Comparison of ENCODE assay signal across 2 cellular contexts in the genomic region with DNA sequence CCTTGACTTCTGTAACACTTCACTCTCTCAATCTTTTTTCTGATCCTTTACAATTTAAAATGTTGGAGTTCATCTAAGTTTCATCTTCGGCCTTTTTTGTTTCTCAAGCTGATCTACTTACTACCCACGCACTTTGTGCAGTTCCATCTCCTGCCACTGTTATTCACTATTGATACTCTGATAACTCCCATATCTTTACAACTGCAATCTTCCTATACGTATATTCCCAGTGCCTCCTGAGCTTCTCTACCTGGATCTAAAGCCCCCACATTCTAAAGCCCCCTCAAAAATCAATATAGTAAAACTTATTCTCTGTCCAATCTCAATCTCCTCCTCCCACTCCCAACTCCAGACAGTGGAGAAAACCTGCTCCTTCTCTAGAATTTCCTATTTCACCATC.
TF ChIP-seq lines count a peak whose summit lies in the region.

No MANE protein-coding gene starts in this region.

TF ChIP-seq in GM23338, 12 proteins besides CTCF, POLR2A, EP300 and RAD21 (continued from another document):
- TF ChIP-seq, protein P1, sequence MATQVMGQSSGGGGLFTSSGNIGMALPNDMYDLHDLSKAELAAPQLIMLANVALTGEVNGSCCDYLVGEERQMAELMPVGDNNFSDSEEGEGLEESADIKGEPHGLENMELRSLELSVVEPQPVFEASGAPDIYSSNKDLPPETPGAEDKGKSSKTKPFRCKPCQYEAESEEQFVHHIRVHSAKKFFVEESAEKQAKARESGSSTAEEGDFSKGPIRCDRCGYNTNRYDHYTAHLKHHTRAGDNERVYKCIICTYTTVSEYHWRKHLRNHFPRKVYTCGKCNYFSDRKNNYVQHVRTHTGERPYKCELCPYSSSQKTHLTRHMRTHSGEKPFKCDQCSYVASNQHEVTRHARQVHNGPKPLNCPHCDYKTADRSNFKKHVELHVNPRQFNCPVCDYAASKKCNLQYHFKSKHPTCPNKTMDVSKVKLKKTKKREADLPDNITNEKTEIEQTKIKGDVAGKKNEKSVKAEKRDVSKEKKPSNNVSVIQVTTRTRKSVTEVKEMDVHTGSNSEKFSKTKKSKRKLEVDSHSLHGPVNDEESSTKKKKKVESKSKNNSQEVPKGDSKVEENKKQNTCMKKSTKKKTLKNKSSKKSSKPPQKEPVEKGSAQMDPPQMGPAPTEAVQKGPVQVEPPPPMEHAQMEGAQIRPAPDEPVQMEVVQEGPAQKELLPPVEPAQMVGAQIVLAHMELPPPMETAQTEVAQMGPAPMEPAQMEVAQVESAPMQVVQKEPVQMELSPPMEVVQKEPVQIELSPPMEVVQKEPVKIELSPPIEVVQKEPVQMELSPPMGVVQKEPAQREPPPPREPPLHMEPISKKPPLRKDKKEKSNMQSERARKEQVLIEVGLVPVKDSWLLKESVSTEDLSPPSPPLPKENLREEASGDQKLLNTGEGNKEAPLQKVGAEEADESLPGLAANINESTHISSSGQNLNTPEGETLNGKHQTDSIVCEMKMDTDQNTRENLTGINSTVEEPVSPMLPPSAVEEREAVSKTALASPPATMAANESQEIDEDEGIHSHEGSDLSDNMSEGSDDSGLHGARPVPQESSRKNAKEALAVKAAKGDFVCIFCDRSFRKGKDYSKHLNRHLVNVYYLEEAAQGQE (IDR thresholded peaks at IDR 0.05; ENCODE audit: unreplicated experiment) = no peak
- TF ChIP-seq STAT1 (IDR thresholded peaks at IDR 0.05; ENCODE audit: unreplicated experiment) (no peak), NANOG (IDR thresholded peaks at IDR 0.05; ENCODE audit: borderline replicate concordance) (no peak)

TF ChIP-seq in WTC11, 78 proteins besides CTCF, POLR2A, EP300 and RAD21 (continued from another document):
- TF ChIP-seq, protein P2, sequence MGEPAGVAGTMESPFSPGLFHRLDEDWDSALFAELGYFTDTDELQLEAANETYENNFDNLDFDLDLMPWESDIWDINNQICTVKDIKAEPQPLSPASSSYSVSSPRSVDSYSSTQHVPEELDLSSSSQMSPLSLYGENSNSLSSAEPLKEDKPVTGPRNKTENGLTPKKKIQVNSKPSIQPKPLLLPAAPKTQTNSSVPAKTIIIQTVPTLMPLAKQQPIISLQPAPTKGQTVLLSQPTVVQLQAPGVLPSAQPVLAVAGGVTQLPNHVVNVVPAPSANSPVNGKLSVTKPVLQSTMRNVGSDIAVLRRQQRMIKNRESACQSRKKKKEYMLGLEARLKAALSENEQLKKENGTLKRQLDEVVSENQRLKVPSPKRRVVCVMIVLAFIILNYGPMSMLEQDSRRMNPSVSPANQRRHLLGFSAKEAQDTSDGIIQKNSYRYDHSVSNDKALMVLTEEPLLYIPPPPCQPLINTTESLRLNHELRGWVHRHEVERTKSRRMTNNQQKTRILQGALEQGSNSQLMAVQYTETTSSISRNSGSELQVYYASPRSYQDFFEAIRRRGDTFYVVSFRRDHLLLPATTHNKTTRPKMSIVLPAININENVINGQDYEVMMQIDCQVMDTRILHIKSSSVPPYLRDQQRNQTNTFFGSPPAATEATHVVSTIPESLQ (CRISPR knock-in tag; IDR thresholded peaks at IDR 0.05) = no peak
- TF ChIP-seq, protein P3, sequence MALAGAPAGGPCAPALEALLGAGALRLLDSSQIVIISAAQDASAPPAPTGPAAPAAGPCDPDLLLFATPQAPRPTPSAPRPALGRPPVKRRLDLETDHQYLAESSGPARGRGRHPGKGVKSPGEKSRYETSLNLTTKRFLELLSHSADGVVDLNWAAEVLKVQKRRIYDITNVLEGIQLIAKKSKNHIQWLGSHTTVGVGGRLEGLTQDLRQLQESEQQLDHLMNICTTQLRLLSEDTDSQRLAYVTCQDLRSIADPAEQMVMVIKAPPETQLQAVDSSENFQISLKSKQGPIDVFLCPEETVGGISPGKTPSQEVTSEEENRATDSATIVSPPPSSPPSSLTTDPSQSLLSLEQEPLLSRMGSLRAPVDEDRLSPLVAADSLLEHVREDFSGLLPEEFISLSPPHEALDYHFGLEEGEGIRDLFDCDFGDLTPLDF (CRISPR knock-in tag; IDR thresholded peaks at IDR 0.05) = no peak
- TF ChIP-seq GABPB1 (CRISPR knock-in tag; IDR thresholded peaks at IDR 0.05) = no peak
